In genomic region chr2:715847-716573, GRCh38 we compare ENCODE assay signal across 10 cellular contexts. TPM values are rescaled to one million over a fixed set of nuclear protein-coding genes. Genes with fewer than 3 reads are reported as not detected.
DNase-seq lines count a peak whose midpoint lies in the region; ATAC-seq, FAIRE-seq and TF ChIP-seq lines count a peak whose summit lies in the region.
"Had no signal": no experiment of that assay in that cellular context is flagged by ENCODE, and none has a peak within 500 bp of the region (broad histone marks: within the 10 kb centered on the region; RNA-seq: fewer than 3 reads in every experiment).

No MANE protein-coding gene starts in this region.

- H3K27me3 ChIP-seq in GM23248 (replicated peaks; ENCODE audit: insufficient read depth) (peaks cover 8% of the 10 kb centered on the region; the same call in 1 of the 2 replicates), keratinocyte (ENCODE audit: control insufficient read depth, extremely low read depth, insufficient read depth, low read length) (no peaks in the 10 kb centered on the region)

- TF ChIP-seq CTCF in WI38 (IDR thresholded peaks at IDR 0.05; ENCODE audit: low read depth, low read length) (peak; percentile 34; the same call in 1 of the 2 replicates), keratinocyte (optimal IDR thresholded peaks at IDR 0.05 in 1 of 3, IDR thresholded peaks at IDR 0.05 in 1 of 3, conservative IDR thresholded peaks at IDR 0.05 in 1 of 3; ENCODE audit: extremely low read depth in 1 of 3, insufficient read depth in 2 of 3, low read length in 3 of 3) (peak in 2 of 3 experiments; percentile 20 to 29)

- H3K36me3 ChIP-seq in GM23248 (ENCODE audit: low read depth) (no peaks in the 10 kb centered on the region), keratinocyte (ENCODE audit: control insufficient read depth in 2 of 2, extremely low read depth in 1 of 2, insufficient read depth in 2 of 2, low read length in 2 of 2) (no peaks in the 10 kb centered on the region)

- in situ Hi-C loops in GM23248 (cut with MboI): no loop called here

- no peaks in the 10 kb centered on the region for H3F3A ChIP-seq in GM23248 (ENCODE audit: insufficient read depth)

- H3K79me2 ChIP-seq in GM23248 (ENCODE audit: insufficient read depth): no peaks in the 10 kb centered on the region
- no peaks in the 10 kb centered on the region for H3K79me2 ChIP-seq in keratinocyte (ENCODE audit: control insufficient read depth, insufficient read depth, low read length)

- H3K27ac ChIP-seq in GM23248 (no peak overlapping the region), keratinocyte (ENCODE audit: control insufficient read depth, insufficient read depth, low read length) (no peak overlapping the region)

- H3K9ac ChIP-seq in GM23248 (no peak overlapping the region), keratinocyte (ENCODE audit: control insufficient read depth, extremely low read depth, insufficient read depth, low read length) (no peak overlapping the region)

- no peak overlapping the region for H3K4me2 ChIP-seq in GM23248 (ENCODE audit: unreplicated experiment)
- H3K4me2 ChIP-seq in keratinocyte (ENCODE audit: control insufficient read depth, extremely low read depth, insufficient read depth, low read depth, low read length): no peak overlapping the region

- H3K4me3 ChIP-seq in GM23248 (no peak overlapping the region), WI38 (ENCODE audit: low read depth, low read length) (no peak overlapping the region), keratinocyte (ENCODE audit: control insufficient read depth in 2 of 3, extremely low read depth in 1 of 3, insufficient read depth in 2 of 3, low read depth in 1 of 3, low read length in 3 of 3) (no peak overlapping the region)

- H2AFZ ChIP-seq in GM23248: no peak overlapping the region
- H2AFZ ChIP-seq in keratinocyte (ENCODE audit: control insufficient read depth, low read length): no peak overlapping the region

- no peaks in the 10 kb centered on the region for H4K20me1 ChIP-seq in GM23248 (ENCODE audit: insufficient read depth)
- H4K20me1 ChIP-seq in keratinocyte (ENCODE audit: control insufficient read depth, extremely low read depth, insufficient read depth, low read length): no peaks in the 10 kb centered on the region

- H3K9me2 ChIP-seq in GM23248 (ENCODE audit: insufficient read depth): no peaks in the 10 kb centered on the region

- DNase-seq in AG08395 (ENCODE audit: low spot score): peak; percentile 26
- DNase-seq in GM23248: peak; percentile 28
- DNase-seq in keratinocyte (ENCODE audit: low read depth, low spot score): no peak
- no peak for DNase-seq in stimulated activated CD4-positive, alpha-beta T cell treated with anti-CD3 and anti-CD28 coated beads, Interleukin-12 subunit alpha, Interleukin-12 subunit beta, amount 100 ng/mL, for 4 hours
- DNase-seq in stimulated activated CD4-positive, alpha-beta T cell treated with anti-CD3 and anti-CD28 coated beads, Interleukin-4, amount 100 ng/mL, for 4 hours: no peak
- DNase-seq: activated CD8-positive, alpha-beta T cell treated with anti-CD3 and anti-CD28 coated beads for 36 hours had no signal

- WGBS in GM23248 (ENCODE audit: low coverage in 1 of 2, low lambda C conversion rate in 2 of 2, missing lambda C conversion rate in 2 of 2), 2 experiments: 61 to 64% methylated on average over 18 of the region's 18 CpGs

- no peaks in the 10 kb centered on the region for H3K9me1 ChIP-seq in keratinocyte (ENCODE audit: control insufficient read depth, extremely low read depth, insufficient read depth, low read length)

- H3K4me1 ChIP-seq in GM23248 (ENCODE audit: insufficient read depth) (no peaks in the 10 kb centered on the region), keratinocyte (ENCODE audit: control insufficient read depth, extremely low read depth, insufficient read depth, low read length) (no peaks in the 10 kb centered on the region)

- no peak for ATAC-seq in GM18511 (IDR thresholded peaks at IDR 0.05; ENCODE audit: unreplicated experiment)
- ATAC-seq in HG02623 (IDR thresholded peaks at IDR 0.05; ENCODE audit: unreplicated experiment): no peak
- ATAC-seq: activated CD8-positive, alpha-beta T cell treated with anti-CD3 and anti-CD28 coated beads for 36 hours had no signal

- dilution Hi-C loops in keratinocyte (cut with MboI; ENCODE audit: extremely low pct_ligation_motif_present, low sequenced_read_pairs): no loop called here

- no peak for FAIRE-seq in keratinocyte (lab: Jason Lieb, UNC)
- FAIRE-seq: colon had no signal

- H3K9me3 ChIP-seq in GM23248 (ENCODE audit: low read depth): no peaks in the 10 kb centered on the region
- no peaks in the 10 kb centered on the region for H3K9me3 ChIP-seq in keratinocyte (ENCODE audit: control insufficient read depth, low read depth, low read length)

RNA-seq across cellular contexts. Expression of gene TMEM18, which starts 38.8 kb away (rescaled TPM):
- 9.9 and 16.2 TPM in 2 replicates for total RNA-seq in GM23248 (2014; rRNA removed; shearing (Covaris generic))
- 37.7 and 40.0 TPM in 2 replicates for polyA plus RNA-seq in GM23248 (2016; fragmentation: Nextera tagmentation; extraction: Ambion mirVana)
- polyA plus RNA-seq in keratinocyte: 18.2 to 27.7 TPM (median 26.0 TPM) in 3 replicates
- 71.6 TPM for polyA plus RNA-seq in keratinocyte (2011; ENCODE audit: low read depth)
- 21.5 and 22.2 TPM in 2 replicates for polyA plus RNA-seq in keratinocyte (2011; cell fraction: cytosol; rRNA removed)
- 43.3 and 49.5 TPM in 2 replicates for polyA plus RNA-seq in keratinocyte (2011; cell fraction: nucleus; rRNA removed)
- polyA plus RNA-seq in keratinocyte (2012; ENCODE audit: low replicate concordance): 14.2 and 20.1 TPM in 2 replicates
- polyA minus RNA-seq in keratinocyte: 4.9 to 11.0 TPM (median 5.2 TPM) in 3 replicates
- 7.9 TPM for polyA minus RNA-seq in keratinocyte (2011; cell fraction: cytosol; rRNA and poly(A)+ RNA removed)
- polyA minus RNA-seq in keratinocyte (2011; cell fraction: nucleus; rRNA and poly(A)+ RNA removed): 5.8 and 9.8 TPM in 2 replicates

Comparison
In these comparisons a context has a peak if more than half of its experiments do, and no peak if none do; other contexts are left out.
1. DNase-seq: peak in AG08395 (single experiment) and GM23248 (single experiment); none in keratinocyte (single experiment), stimulated activated CD4-positive, alpha-beta T cell treated with anti-CD3 and anti-CD28 coated beads, Interleukin-12 subunit alpha, Interleukin-12 subunit beta, amount 100 ng/mL, for 4 hours (single experiment) and stimulated activated CD4-positive, alpha-beta T cell treated with anti-CD3 and anti-CD28 coated beads, Interleukin-4, amount 100 ng/mL, for 4 hours (0 of 2).